In genomic region chr3:99509224-99509623, GRCh38 we compare ENCODE assay signal across 16 cellular contexts.
DNase-seq lines count a peak whose midpoint lies in the region; ATAC-seq and TF ChIP-seq lines count a peak whose summit lies in the region.
"Had no signal": no experiment of that assay in that cellular context is flagged by ENCODE, and none has a peak within 500 bp of the region (broad histone marks: within the 10 kb centered on the region; RNA-seq: fewer than 3 reads in every experiment).

No MANE protein-coding gene starts in this region.

- peak overlapping the region; percentile 74 for H3K27ac ChIP-seq in osteoblast (ENCODE audit: low read depth, low read length)
- H3K27ac ChIP-seq: C4-2B, psoas muscle had no signal

- in situ Hi-C loops in astrocyte of the spinal cord (cut with HindIII; ENCODE audit: low sequenced_read_pairs), result no loop called here

- H3K79me2 ChIP-seq in osteoblast (ENCODE audit: insufficient read depth, low read length), result no peaks in the 10 kb centered on the region

- DNase-seq in AG20443 (ENCODE audit: low spot score) (peak; percentile 34), HT1080 (ENCODE audit: low read depth) (peak; percentile 30), astrocyte of the spinal cord (ENCODE audit: low read depth, low spot score) (peak; percentile 91), osteoblast (ENCODE audit: insufficient read length, low spot score, missing footprints) (no peak), NCI-H524 (lab: John Stamatoyannopoulos, UW) (no peak)
- DNase-seq in activated effector memory CD4-positive, alpha-beta T cell treated with Interleukin-2 at 50 U/mL for 16 hours, result no peak
- DNase-seq: naive B cell; NCI-H187 treated with DMSO at 0.1 percent for 48 hours; NCI-H526 treated with DMSO at 0.1 percent for 48 hours; OCI-M1; psoas muscle; stimulated activated naive CD8-positive, alpha-beta T cell treated with anti-CD3 and anti-CD28 coated beads, Interleukin-15, Interleukin-2, amounts not matched to agents 100 U/mL and 50 U/mL, for 24 hours had no signal

- no peaks in the 10 kb centered on the region for H3K27me3 ChIP-seq in osteoblast (ENCODE audit: insufficient read depth, low read length)

- ATAC-seq in GM18498 (IDR thresholded peaks at IDR 0.05; ENCODE audit: unreplicated experiment), result no peak
- ATAC-seq in GM18909 (IDR thresholded peaks at IDR 0.05; ENCODE audit: poor library complexity, unreplicated experiment), result no peak
- ATAC-seq: activated T-helper 17 cell treated with anti-CD3 and anti-CD28 coated beads, Interleukin-2, amount 50 U/mL, for 72 hours; psoas muscle; stimulated activated naive CD8-positive, alpha-beta T cell treated with anti-CD3 and anti-CD28 coated beads, Interleukin-15, Interleukin-2, amounts not matched to agents 100 U/mL and 50 U/mL, for 24 hours had no signal

- H3K9me3 ChIP-seq in osteoblast (ENCODE audit: low read depth, low read length), result no peaks in the 10 kb centered on the region
- H3K9me3 ChIP-seq: psoas muscle had no signal

- TF ChIP-seq CTCF in astrocyte of the spinal cord (IDR thresholded peaks at IDR 0.05; ENCODE audit: low read depth, low read length) (no peak), osteoblast (IDR thresholded peaks at IDR 0.05; ENCODE audit: extremely low read depth, low read depth, low read length) (no peak)

- H3K4me3 ChIP-seq in astrocyte of the spinal cord (ENCODE audit: low read depth, low read length) (no peak overlapping the region), osteoblast (ENCODE audit: insufficient read depth, low read length) (peak overlapping the region; percentile 18)
- H3K4me3 ChIP-seq: psoas muscle had no signal

- peak overlapping the region; percentile 73 for H3K4me2 ChIP-seq in osteoblast (ENCODE audit: insufficient read depth, low read length)

- peaks cover 42% of the 10 kb centered on the region for H3K4me1 ChIP-seq in osteoblast (ENCODE audit: insufficient read depth, low read length)
- H3K4me1 ChIP-seq: psoas muscle had no signal

- no peaks in the 10 kb centered on the region for H3K36me3 ChIP-seq in osteoblast (ENCODE audit: insufficient read depth, low read length)

- peak overlapping the region; percentile 23 for H2AFZ ChIP-seq in osteoblast (ENCODE audit: low read length)

- no peaks in the 10 kb centered on the region for H4K20me1 ChIP-seq in osteoblast (ENCODE audit: insufficient read depth, low read length)

Comparison
In these comparisons a context has a peak if more than half of its experiments do, and no peak if none do; other contexts are left out.
1. DNase-seq: peak in AG20443 (single experiment), HT1080 (single experiment) and astrocyte of the spinal cord (single experiment); none in osteoblast (single experiment), NCI-H524 (0 of 2) and activated effector memory CD4-positive, alpha-beta T cell treated with Interleukin-2 at 50 U/mL for 16 hours (single experiment).